In the genomic region with DNA sequence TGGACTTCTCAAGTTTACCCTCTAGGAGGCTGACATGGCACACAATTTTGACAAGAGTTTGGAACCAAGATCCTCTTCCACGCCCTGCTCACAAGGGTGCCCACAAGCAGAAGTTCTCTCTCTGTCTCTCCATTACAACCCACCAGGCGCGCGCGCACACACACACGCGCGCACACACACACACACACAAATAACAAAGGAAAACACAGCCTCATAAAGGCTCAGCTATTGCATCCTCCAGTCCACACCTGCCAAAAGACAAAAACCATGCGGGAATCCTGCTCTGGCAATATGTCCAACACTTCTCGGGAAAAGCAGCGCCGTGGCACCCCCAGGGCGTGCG, we compare ENCODE assay signal across 12 cellular contexts. TPM values are rescaled to one million over a fixed set of nuclear protein-coding genes. Genes with fewer than 3 reads are reported as not detected.
DNase-seq lines count a peak whose midpoint lies in the region; ATAC-seq, FAIRE-seq and TF ChIP-seq lines count a peak whose summit lies in the region.
"Had no signal": no experiment of that assay in that cellular context is flagged by ENCODE, and none has a peak within 500 bp of the region (broad histone marks: within the 10 kb centered on the region; RNA-seq: fewer than 3 reads in every experiment).

No MANE protein-coding gene starts in this region.

- no peaks in the 10 kb centered on the region for H3K36me3 ChIP-seq in cardiac muscle cell
- no peaks in the 10 kb centered on the region for H3K36me3 ChIP-seq in body of pancreas (replicated peaks in 1 of 2; ENCODE audit: insufficient read depth in 1 of 2, low read depth in 2 of 2)
- H3K36me3 ChIP-seq in kidney epithelial cell (ENCODE audit: control insufficient read depth, insufficient read depth, low read length): no peaks in the 10 kb centered on the region

- H3K27ac ChIP-seq in cardiac muscle cell: no peak overlapping the region
- no peak overlapping the region for H3K27ac ChIP-seq in right cardiac atrium (ENCODE audit: low read length)
- H3K27ac ChIP-seq in body of pancreas: peak overlapping the region in 1 of 4 donors; percentile 56

- intact Hi-C loops in right cardiac atrium (cut with DNase I) (no loop called here), body of pancreas (cut with DNase I) (no loop called here)

- 4% methylated on average over 14 of the region's 14 CpGs for WGBS in right cardiac atrium
- WGBS in body of pancreas, 2 donors: 4 to 7% methylated on average over 13 to 14 of the region's 14 CpGs

- H3K9me3 ChIP-seq in cardiac muscle cell (ENCODE audit: low read depth) (no peaks in the 10 kb centered on the region), right cardiac atrium (ENCODE audit: control insufficient read depth, low read length) (no peaks in the 10 kb centered on the region), body of pancreas (no peaks in the 10 kb centered on the region)

- DNase-seq in cardiac muscle cell (ENCODE audit: low read depth in 1 of 2, low spot score in 1 of 2): no peak
- DNase-seq in right cardiac atrium: no peak
- peak in 2 of 4 donors; percentile 12 to 24 for DNase-seq in body of pancreas
- no peak for DNase-seq in kidney epithelial cell (ENCODE audit: low read depth)
- DNase-seq in urothelium cell line (ENCODE audit: low spot score): peak; percentile 16
- no peak for DNase-seq in RKO (ENCODE audit: low spot score)
- DNase-seq in HT-29 (ENCODE audit: low spot score): no peak
- DNase-seq: activated naive CD8-positive, alpha-beta T cell treated with anti-CD3 and anti-CD28 coated beads, Interleukin-2, amount 10 ng/mL, durations not matched to agents 7 days and 5 days; naive B cell; RPMI8226 had no signal

- H3K4me1 ChIP-seq in cardiac muscle cell (ENCODE audit: low read depth) (peaks cover 3% of the 10 kb centered on the region), right cardiac atrium (ENCODE audit: control insufficient read depth, insufficient read depth, low read length) (no peaks in the 10 kb centered on the region), body of pancreas (peaks cover 14% of the 10 kb centered on the region)

- FAIRE-seq in urothelium cell line (lab: Jason Lieb, UNC): peak; percentile 58

- ATAC-seq in right cardiac atrium: no peak
- ATAC-seq in body of pancreas: peak; percentile 6
- no peak for ATAC-seq in esophagus mucosa

- TF ChIP-seq POLR2A in body of pancreas (IDR thresholded peaks at IDR 0.05): no peak

- TF ChIP-seq CTCF in cardiac muscle cell (IDR thresholded peaks at IDR 0.05; ENCODE audit: low read depth, low read length): no peak
- peak in 1 of 7 experiments; percentile 10 for TF ChIP-seq CTCF in body of pancreas (IDR thresholded peaks at IDR 0.05)
- TF ChIP-seq CTCF in kidney epithelial cell (IDR thresholded peaks at IDR 0.05; ENCODE audit: insufficient read depth, low read length, poor library complexity, severe bottlenecking): no peak

- peaks cover 38% of the 10 kb centered on the region for H3K27me3 ChIP-seq in cardiac muscle cell
- no peaks in the 10 kb centered on the region for H3K27me3 ChIP-seq in right cardiac atrium (ENCODE audit: control insufficient read depth, insufficient read depth)
- peaks cover 0 to 5% of the 10 kb centered on the region in 2 donors for H3K27me3 ChIP-seq in body of pancreas
- H3K27me3 ChIP-seq in kidney epithelial cell (ENCODE audit: control insufficient read depth, insufficient read depth, low read length): peaks cover 17% of the 10 kb centered on the region

- H3K4me3 ChIP-seq in cardiac muscle cell (peak overlapping the region; percentile 49), right cardiac atrium (ENCODE audit: low read length) (no peak overlapping the region), body of pancreas (peak overlapping the region in 1 of 2 donors; percentile 71), kidney epithelial cell (ENCODE audit: low read depth, low read length) (peak overlapping the region; percentile 28)

RNA-seq across cellular contexts. Expression of gene PAK5, which starts 0.9 kb away (rescaled TPM):
- total RNA-seq in cardiac muscle cell (0.06 and 0.11 TPM in 2 replicates), right cardiac atrium (under 1 TPM in 2 of 4 donors, not detected in 2; 0.06 to 0.09 TPM), body of pancreas (under 1 TPM; 0.33 to 0.52 TPM), kidney epithelial cell (0.07 and 0.17 TPM in 2 replicates), esophagus mucosa (0.52 TPM)
- polyA plus RNA-seq in cardiac muscle cell (0.72 TPM in 1 of 2 replicates, not detected in the other), right cardiac atrium (0.07 TPM)
- not detected in 2 replicates for total RNA-seq in HT-29 (2014; rRNA removed; shearing (Covaris generic))
- total RNA-seq: activated naive CD8-positive, alpha-beta T cell treated with anti-CD3 and anti-CD28 coated beads, Interleukin-2, amount 10 ng/mL, durations not matched to agents 7 days and 5 days; fibroblast of villous mesenchyme had no signal
